ENCODE assay signal across 8 cellular contexts in the genomic region with DNA sequence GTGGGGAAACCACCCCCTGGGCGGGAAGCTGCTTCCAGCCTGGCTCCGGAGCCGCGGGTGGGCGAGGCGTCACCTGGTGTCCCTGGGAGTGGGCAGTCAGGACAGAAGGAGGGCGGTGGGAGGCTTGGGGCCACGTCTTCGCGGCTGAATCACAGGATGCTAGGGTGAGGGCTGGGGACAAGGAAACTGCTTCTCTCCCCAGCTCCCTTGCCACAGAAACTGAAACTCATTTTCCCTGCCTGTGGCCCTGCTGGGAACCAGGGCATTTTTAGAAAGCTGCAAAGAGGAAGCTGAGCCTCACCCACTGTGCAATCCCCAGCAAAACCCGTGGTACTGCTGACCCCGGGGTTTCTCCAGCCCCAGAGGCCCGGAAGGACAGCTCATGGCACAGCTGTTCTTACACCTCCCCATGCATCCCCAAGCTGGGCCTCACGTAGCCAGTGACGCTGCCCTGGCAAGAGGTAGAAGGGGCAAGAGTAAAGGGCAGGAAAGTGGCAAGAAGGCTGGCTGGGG. TPM values are rescaled to one million over a fixed set of nuclear protein-coding genes. Genes with fewer than 3 reads are reported as not detected.
DNase-seq lines count a peak whose midpoint lies in the region; ATAC-seq, FAIRE-seq and TF ChIP-seq lines count a peak whose summit lies in the region.

No MANE protein-coding gene starts in this region.

- H3K4me3 ChIP-seq in CD4-positive, CD25-positive, alpha-beta regulatory T cell (ENCODE audit: low read depth, low read length): no peak overlapping the region
- H3K4me3 ChIP-seq in IMR-90 (ENCODE audit: insufficient read depth, low read depth, low read length): no peak overlapping the region

- H2AK5ac ChIP-seq in IMR-90 (ENCODE audit: low read depth, low read length): peak overlapping the region; percentile 87

- intact Hi-C loops in IMR-90 (cut with micrococcal nuclease): no loop called here
- intact Hi-C loops in activated CD4-positive, alpha-beta memory T cell treated with anti-CD3 and anti-CD28 coated beads for 36 hours (cut with micrococcal nuclease): no loop called here
- intact Hi-C loops in natural killer cell (cut with micrococcal nuclease): loop anchor here (1.0 to 2.0 kb wide), 2 partner anchors 8 to 22 kb away; a partner anchor contains a TSS

- peaks cover 18% of the 10 kb centered on the region for H3K4me1 ChIP-seq in CD4-positive, CD25-positive, alpha-beta regulatory T cell (ENCODE audit: control insufficient read depth, insufficient read depth, low read length, poor library complexity, severe bottlenecking)
- peaks cover 22% of the 10 kb centered on the region for H3K4me1 ChIP-seq in IMR-90 (ENCODE audit: control insufficient read depth, insufficient read depth, low read length)

- no peak overlapping the region for H3K56ac ChIP-seq in IMR-90 (ENCODE audit: extremely low read depth, insufficient read depth, low read length)

- TF ChIP-seq CTCF in IMR-90 (conservative IDR thresholded peaks at IDR 0.05; ENCODE audit: low read depth, low read length): no peak
- no peak for TF ChIP-seq CTCF in natural killer cell (IDR thresholded peaks at IDR 0.05)

- no peak for FAIRE-seq in urothelium cell line (lab: Jason Lieb, UNC)

- no peak overlapping the region for H3K27ac ChIP-seq in CD4-positive, CD25-positive, alpha-beta regulatory T cell (ENCODE audit: insufficient read depth, low read length, poor library complexity, severe bottlenecking)
- peak overlapping the region; percentile 70 for H3K27ac ChIP-seq in IMR-90 (ENCODE audit: insufficient read depth, low read length)
- peak overlapping the region; percentile 33 for H3K27ac ChIP-seq in epithelial cell of prostate

- POLR2A ChIA-PET in IMR-90 (lab: Charles Lee; ENCODE audit: unreplicated experiment) (no interaction called here), HEK293T (lab: Yijun Ruan, JAX) (interaction anchor here (0.8 to 1.7 kb wide), 3 partner anchors 13 to 48 kb away, joined by 3 to 4 read pairs (median 3); no protein-coding TSS in a partner anchor)
- POLR2A ChIA-PET in activated CD4-positive, alpha-beta memory T cell treated with anti-CD3 and anti-CD28 coated beads for 36 hours (lab: Charles Lee): interaction anchor here (0.7 to 1.8 kb wide), 7 partner anchors 10 to 140 kb away, joined by 3 to 5 read pairs (median 3); a partner anchor contains a TSS

- H3K4me3 Mint-ChIP-seq in CD4-positive, CD25-positive, alpha-beta regulatory T cell: peak overlapping the region; percentile 50 to 81 (median 61)
- H3K4me3 Mint-ChIP-seq in activated CD4-positive, alpha-beta memory T cell treated with anti-CD3 and anti-CD28 coated beads for 36 hours: peak overlapping the region; percentile 35
- H3K4me3 Mint-ChIP-seq in natural killer cell: peak overlapping the region; percentile 89

- TF ChIP-seq POLR2A in IMR-90 (IDR thresholded peaks at IDR 0.05; ENCODE audit: low read depth, low read length): no peak

- peak overlapping the region; percentile 29 to 76 (median 62) for H3K27ac Mint-ChIP-seq in CD4-positive, CD25-positive, alpha-beta regulatory T cell
- peak overlapping the region; percentile 79 for H3K27ac Mint-ChIP-seq in activated CD4-positive, alpha-beta memory T cell treated with anti-CD3 and anti-CD28 coated beads for 36 hours
- H3K27ac Mint-ChIP-seq in natural killer cell: peak overlapping the region; percentile 96 to 97

- dilution Hi-C loops in IMR-90 (cut with HindIII; ENCODE audit: low sequenced_read_pairs, unreplicated experiment): no loop called here

- no peaks in the 10 kb centered on the region for H3K36me3 ChIP-seq in CD4-positive, CD25-positive, alpha-beta regulatory T cell (ENCODE audit: control insufficient read depth, insufficient read depth, low read length)
- no peaks in the 10 kb centered on the region for H3K36me3 ChIP-seq in IMR-90 (ENCODE audit: control insufficient read depth, insufficient read depth, low read length)

- TF ChIP-seq RAD21 in IMR-90 (IDR thresholded peaks at IDR 0.05; ENCODE audit: low read length): no peak

- ATAC-seq in CD4-positive, CD25-positive, alpha-beta regulatory T cell (ENCODE audit: low read depth in 2 of 2): peak; percentile 49 to 54
- ATAC-seq in GM19397 (IDR thresholded peaks at IDR 0.05; ENCODE audit: unreplicated experiment) (peak; percentile 37), IMR-90 (ENCODE audit: low read depth) (peak; percentile 81), natural killer cell (peak; percentile 61 to 75 (median 65))

- peak overlapping the region; percentile 87 for H2AFZ ChIP-seq in IMR-90 (replicated peaks; ENCODE audit: low read length, poor library complexity)

- H3K27me3 ChIP-seq in CD4-positive, CD25-positive, alpha-beta regulatory T cell (ENCODE audit: control insufficient read depth, insufficient read depth, low read length): no peaks in the 10 kb centered on the region
- H3K27me3 ChIP-seq in IMR-90 (ENCODE audit: control insufficient read depth, insufficient read depth, low read length): no peaks in the 10 kb centered on the region

- peaks cover 0 to 29% (median 17%) of the 10 kb centered on the region in 4 donors for H3K4me1 Mint-ChIP-seq in CD4-positive, CD25-positive, alpha-beta regulatory T cell
- H3K4me1 Mint-ChIP-seq in activated CD4-positive, alpha-beta memory T cell treated with anti-CD3 and anti-CD28 coated beads for 36 hours (ENCODE audit: low read depth): peaks cover 42% of the 10 kb centered on the region
- H3K4me1 Mint-ChIP-seq in natural killer cell: peaks cover 64 to 86% of the 10 kb centered on the region in 2 donors

- peaks cover 0 to 14% of the 10 kb centered on the region in 2 experiments; a peak in 3 of 4 replicates for H3K79me1 ChIP-seq in IMR-90 (ENCODE audit: low read depth in 1 of 2, low read length in 2 of 2)

- no peaks in the 10 kb centered on the region for H3K27me3 Mint-ChIP-seq in CD4-positive, CD25-positive, alpha-beta regulatory T cell
- no peaks in the 10 kb centered on the region for H3K27me3 Mint-ChIP-seq in activated CD4-positive, alpha-beta memory T cell treated with anti-CD3 and anti-CD28 coated beads for 36 hours
- H3K27me3 Mint-ChIP-seq in natural killer cell (ENCODE audit: low read depth in 2 of 2): no peaks in the 10 kb centered on the region

- H2BK15ac ChIP-seq in IMR-90 (ENCODE audit: low read depth, low read length): 0 out of 3 replicates have a peak overlapping the region, but pooled peaks have one; percentile 61

- H2AK9ac ChIP-seq in IMR-90 (replicated peaks; ENCODE audit: low read depth, low read length, poor library complexity): peak overlapping the region; percentile 90

- peaks cover 7% of the 10 kb centered on the region for H3K9me1 ChIP-seq in IMR-90 (ENCODE audit: insufficient read depth, low read length)

- peak overlapping the region; percentile 74; the same call in 1 of the 2 replicates for H3K23ac ChIP-seq in IMR-90 (ENCODE audit: low read depth, low read length)

- H4K8ac ChIP-seq in IMR-90 (ENCODE audit: low read depth in 2 of 2, low read length in 2 of 2): peak overlapping the region; percentile 74 to 93; a peak in 3 of 4 replicates

- peak overlapping the region; percentile 62 for H3K9ac ChIP-seq in IMR-90 (ENCODE audit: low read depth, low read length)

- H3K36me3 Mint-ChIP-seq in CD4-positive, CD25-positive, alpha-beta regulatory T cell: no peaks in the 10 kb centered on the region
- no peaks in the 10 kb centered on the region for H3K36me3 Mint-ChIP-seq in activated CD4-positive, alpha-beta memory T cell treated with anti-CD3 and anti-CD28 coated beads for 36 hours
- H3K36me3 Mint-ChIP-seq in natural killer cell: no peaks in the 10 kb centered on the region

- no peaks in the 10 kb centered on the region for H3K9me3 Mint-ChIP-seq in CD4-positive, CD25-positive, alpha-beta regulatory T cell
- H3K9me3 Mint-ChIP-seq in activated CD4-positive, alpha-beta memory T cell treated with anti-CD3 and anti-CD28 coated beads for 36 hours: no peaks in the 10 kb centered on the region
- no peaks in the 10 kb centered on the region for H3K9me3 Mint-ChIP-seq in natural killer cell

- H2BK5ac ChIP-seq in IMR-90 (ENCODE audit: low read depth, low read length, poor library complexity, severe bottlenecking): peak overlapping the region; percentile 78

- peak overlapping the region; percentile 35 for H3K18ac ChIP-seq in IMR-90 (ENCODE audit: low read depth, low read length)

- WGBS in IMR-90 (ENCODE audit: extremely low coverage in 2 of 2, insufficient read length in 1 of 2), 2 experiments: no CpG with 5 or more reads among the region's 15 CpGs

- peak overlapping the region; percentile 70 for H4K5ac ChIP-seq in IMR-90 (ENCODE audit: low read depth, low read length)

- no peaks in the 10 kb centered on the region for H3K9me3 ChIP-seq in CD4-positive, CD25-positive, alpha-beta regulatory T cell (ENCODE audit: control insufficient read depth in 2 of 2, low read length in 2 of 2)
- H3K9me3 ChIP-seq in IMR-90 (ENCODE audit: control insufficient read depth, insufficient read depth, low read length): no peaks in the 10 kb centered on the region

- H3K4ac ChIP-seq in IMR-90 (ENCODE audit: low read depth, low read length): peak overlapping the region; percentile 75

- H3K14ac ChIP-seq in IMR-90 (replicated peaks; ENCODE audit: low read depth, low read length): peak overlapping the region; percentile 91

- H4K91ac ChIP-seq in IMR-90 (ENCODE audit: insufficient read depth, low read depth, low read length): peak overlapping the region; percentile 86

- DNase-seq in CD4-positive, CD25-positive, alpha-beta regulatory T cell: peak in 1 of 3 donors; percentile 63
- DNase-seq in IMR-90: peak; percentile 93
- peak; percentile 83 for DNase-seq in activated CD4-positive, alpha-beta memory T cell treated with anti-CD3 and anti-CD28 coated beads for 36 hours
- DNase-seq in epithelial cell of prostate (ENCODE audit: low read depth, low spot score): peak; percentile 8
- DNase-seq in natural killer cell: peak; percentile 59
- DNase-seq in urothelium cell line (ENCODE audit: low spot score): peak; percentile 53
- DNase-seq in HEK293T (ENCODE audit: extremely low spot score): no peak

- peak overlapping the region; percentile 79; the same call in 1 of the 2 replicates for H2BK120ac ChIP-seq in IMR-90 (ENCODE audit: low read depth, low read length)

- BruUV-seq in IMR-90 (replicated peaks; lab: Mats Ljungman, UMichigan): no TSS peak

- H2BK20ac ChIP-seq in IMR-90 (ENCODE audit: low read depth, low read length): peak overlapping the region; percentile 20; the same call in 1 of the 2 replicates

- H3K4me2 ChIP-seq in IMR-90 (ENCODE audit: low read depth, low read length): peak overlapping the region; percentile 26

- H4K20me1 ChIP-seq in IMR-90 (ENCODE audit: insufficient read depth, low read length): no peaks in the 10 kb centered on the region

- CTCF ChIA-PET in IMR-90 (lab: Yijun Ruan, JAX) (interaction anchor here (0.6 to 1.0 kb wide), 2 partner anchors 30 to 123 kb away, joined by 3 to 5 read pairs; no protein-coding TSS in a partner anchor), HEK293T (lab: Yijun Ruan, JAX) (interaction anchor here (0.6 to 1.2 kb wide), 2 partner anchors 8 to 43 kb away, joined by 3 to 5 read pairs; no protein-coding TSS in a partner anchor)
- CTCF ChIA-PET in activated CD4-positive, alpha-beta memory T cell treated with anti-CD3 and anti-CD28 coated beads for 36 hours (lab: Charles Lee): interaction anchor here (0.9 to 3.4 kb wide), 10 partner anchors 9 to 131 kb away, joined by 3 to 17 read pairs (median 6); a partner anchor contains a TSS

- in situ Hi-C loops in IMR-90 (cut with MboI; ENCODE audit: low sequenced_read_pairs): no loop called here

RNA-seq across cellular contexts. Expression of a gene that starts 8.2 kb away (rescaled TPM):
- 23.8 TPM for total RNA-seq in CD4-positive, CD25-positive, alpha-beta regulatory T cell
- 1 to 10 TPM; 2.5 to 4.5 (median 3.5) TPM for polyA plus RNA-seq in CD4-positive, CD25-positive, alpha-beta regulatory T cell
- total RNA-seq in IMR-90 (2012; rRNA removed): 1.3 and 1.4 TPM in 2 replicates
- 8.3 and 10.0 TPM in 2 replicates for polyA plus RNA-seq in IMR-90 (2012; rRNA removed)
- polyA plus RNA-seq in IMR-90 (2012; cell fraction: cytosol; rRNA removed): 6.7 and 10.1 TPM in 2 replicates
- polyA plus RNA-seq in IMR-90 (2012; cell fraction: nucleus; rRNA removed; ENCODE audit: low replicate concordance): 29.5 and 54.3 TPM in 2 replicates
- 10 to 100 TPM; 28.9 to 30.0 TPM for total RNA-seq in activated CD4-positive, alpha-beta memory T cell treated with anti-CD3 and anti-CD28 coated beads for 36 hours
- total RNA-seq in natural killer cell: 100 to 1,000 TPM; 194 to 233 (median 202) TPM

RNA-seq across cellular contexts. Expression of a gene that starts 25.6 kb away (rescaled TPM):
- total RNA-seq in CD4-positive, CD25-positive, alpha-beta regulatory T cell: not detected
- not detected for polyA plus RNA-seq in CD4-positive, CD25-positive, alpha-beta regulatory T cell
- total RNA-seq in IMR-90 (2012; rRNA removed) (not detected in 2 replicates), natural killer cell (under 1 TPM in 2 of 3 donors, not detected in 1; 0.28 to 0.50 TPM)
- polyA plus RNA-seq in IMR-90 (2012; rRNA removed): 0.19 and 0.21 TPM in 2 replicates
- polyA plus RNA-seq in IMR-90 (2012; cell fraction: cytosol; rRNA removed): 0.08 and 0.32 TPM in 2 replicates
- polyA plus RNA-seq in IMR-90 (2012; cell fraction: nucleus; rRNA removed; ENCODE audit: low replicate concordance): 0.92 and 1.8 TPM in 2 replicates
- not detected for total RNA-seq in activated CD4-positive, alpha-beta memory T cell treated with anti-CD3 and anti-CD28 coated beads for 36 hours

RNA-seq across cellular contexts. Expression of a gene that starts 40.1 kb away (rescaled TPM):
- total RNA-seq in CD4-positive, CD25-positive, alpha-beta regulatory T cell: 34.3 TPM
- polyA plus RNA-seq in CD4-positive, CD25-positive, alpha-beta regulatory T cell: 1 to 10 TPM; 3.1 to 9.0 (median 6.4) TPM
- total RNA-seq in IMR-90 (2012; rRNA removed) (17.6 and 20.0 TPM in 2 replicates), natural killer cell (10 to 100 TPM; 34.9 to 40.2 (median 37.7) TPM)
- 14.3 and 17.6 TPM in 2 replicates for polyA plus RNA-seq in IMR-90 (2012; rRNA removed)
- 9.1 and 12.2 TPM in 2 replicates for polyA plus RNA-seq in IMR-90 (2012; cell fraction: cytosol; rRNA removed)
- 43.5 and 62.5 TPM in 2 replicates for polyA plus RNA-seq in IMR-90 (2012; cell fraction: nucleus; rRNA removed; ENCODE audit: low replicate concordance)
- total RNA-seq in activated CD4-positive, alpha-beta memory T cell treated with anti-CD3 and anti-CD28 coated beads for 36 hours: 10 to 100 TPM; 24.5 to 25.2 TPM

RNA-seq across cellular contexts. Expression of a gene that starts 44.5 kb away (rescaled TPM):
- not detected for total RNA-seq in CD4-positive, CD25-positive, alpha-beta regulatory T cell
- not detected for polyA plus RNA-seq in CD4-positive, CD25-positive, alpha-beta regulatory T cell
- 1.3 and 1.7 TPM in 2 replicates for total RNA-seq in IMR-90 (2012; rRNA removed)
- polyA plus RNA-seq in IMR-90 (2012; rRNA removed): 2.9 and 3.5 TPM in 2 replicates
- 3.6 and 4.3 TPM in 2 replicates for polyA plus RNA-seq in IMR-90 (2012; cell fraction: cytosol; rRNA removed)
- polyA plus RNA-seq in IMR-90 (2012; cell fraction: nucleus; rRNA removed; ENCODE audit: low replicate concordance): 1.2 and 1.9 TPM in 2 replicates
- not detected for total RNA-seq in activated CD4-positive, alpha-beta memory T cell treated with anti-CD3 and anti-CD28 coated beads for 36 hours
- total RNA-seq in natural killer cell: under 1 TPM; 0.12 to 0.33 (median 0.16) TPM

RNA-seq across cellular contexts. Expression of a gene that starts 46.8 kb away (rescaled TPM):
- not detected for total RNA-seq in CD4-positive, CD25-positive, alpha-beta regulatory T cell
- polyA plus RNA-seq in CD4-positive, CD25-positive, alpha-beta regulatory T cell: under 1 TPM in 1 of 4 donors, not detected in 3; 0.52 TPM
- total RNA-seq in IMR-90 (2012; rRNA removed) (under 0.01 TPM in 1 of 2 replicates, not detected in the other), natural killer cell (1 to 10 TPM in 1 of 3 donors, under 1 TPM in 2; 0.77 to 1.1 (median 0.82) TPM)
- 0.32 TPM in 2 replicates for polyA plus RNA-seq in IMR-90 (2012; rRNA removed)
- polyA plus RNA-seq in IMR-90 (2012; cell fraction: cytosol; rRNA removed): 0.24 and 0.26 TPM in 2 replicates
- polyA plus RNA-seq in IMR-90 (2012; cell fraction: nucleus; rRNA removed; ENCODE audit: low replicate concordance): 1.4 and 3.8 TPM in 2 replicates
- not detected for total RNA-seq in activated CD4-positive, alpha-beta memory T cell treated with anti-CD3 and anti-CD28 coated beads for 36 hours

Comparison
In these comparisons a context has a peak if more than half of its experiments do, and no peak if none do; other contexts are left out.
1. H3K4me3 Mint-ChIP-seq: peak in every context shown above with its lines; median percentile 89 in natural killer cell; 61 in CD4-positive, CD25-positive, alpha-beta regulatory T cell; 35 in activated CD4-positive, alpha-beta memory T cell treated with anti-CD3 and anti-CD28 coated beads for 36 hours.
2. RNA of a gene that starts 8.2 kb away (total RNA-seq): 194 to 233 TPM in natural killer cell, 28.9 to 30.0 TPM in activated CD4-positive, alpha-beta memory T cell treated with anti-CD3 and anti-CD28 coated beads for 36 hours and 23.8 TPM in CD4-positive, CD25-positive, alpha-beta regulatory T cell (single experiment); 1.3 to 1.4 TPM in IMR-90; every median in the first group is over 10 times any median in the second.
3. Peak in every context shown above with its lines, with median percentiles within 50 percentile points of each other: ATAC-seq and H3K27ac Mint-ChIP-seq.